1 cellular context compared by ENCODE assay signal in the genomic region with DNA sequence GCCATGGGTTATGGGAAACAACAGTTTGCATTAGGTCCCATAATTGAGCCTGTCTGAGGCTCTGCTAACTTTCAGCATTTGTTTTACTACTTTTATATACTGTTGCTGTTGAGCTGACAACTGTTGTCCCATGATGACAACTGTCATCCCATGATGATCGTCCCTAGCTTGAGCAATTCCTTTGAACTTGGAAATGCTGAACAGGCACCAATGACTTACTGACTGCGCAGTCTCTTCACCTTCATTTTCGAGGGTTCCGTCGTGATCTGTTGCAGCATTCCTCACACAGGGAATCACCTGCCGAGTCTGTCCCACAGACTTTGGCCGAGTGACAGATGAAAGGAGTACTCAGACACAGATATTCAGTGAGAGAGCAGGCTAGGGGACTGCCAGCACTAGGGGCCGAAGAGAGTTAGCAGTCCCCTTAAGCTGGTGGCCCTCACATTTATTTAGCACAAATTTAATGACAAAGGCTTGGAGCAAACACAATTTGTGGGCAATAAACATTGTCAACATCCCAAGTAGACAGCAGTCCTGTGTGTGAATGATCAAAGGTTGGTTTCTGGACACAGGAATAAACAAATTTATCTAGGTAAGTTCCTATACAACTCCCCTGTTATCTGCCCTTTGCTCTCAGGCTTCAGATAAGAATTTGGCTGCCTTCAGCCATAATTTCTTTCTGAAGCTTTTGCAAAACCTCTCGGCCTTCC.
TF ChIP-seq lines count a peak whose summit lies in the region.

No MANE protein-coding gene starts in this region.

TF ChIP-seq in HepG2, 621 proteins besides CTCF, POLR2A, EP300 and RAD21 (continued from another document and continues in another):
- TF ChIP-seq GMEB1 (CRISPR knock-in tag; IDR thresholded peaks at IDR 0.05; ENCODE audit: borderline replicate concordance) (peak; percentile 29; the same call in 1 of the 2 replicates), HBP1 (CRISPR knock-in tag; IDR thresholded peaks at IDR 0.05; ENCODE audit: low read depth) (no peak), ZFP62 (CRISPR knock-in tag; IDR thresholded peaks at IDR 0.05) (no peak), ZUFSP (CRISPR knock-in tag; IDR thresholded peaks at IDR 0.05; ENCODE audit: borderline replicate concordance) (0 out of 2 replicates have a peak, but pooled peaks have one; percentile 70), KDM2A (CRISPR knock-in tag; IDR thresholded peaks at IDR 0.05; ENCODE audit: borderline replicate concordance, low read depth) (0 out of 2 replicates have a peak, but pooled peaks have one; percentile 31), ZNF24 (IDR thresholded peaks at IDR 0.05) (no peak), ZSCAN5A (CRISPR knock-in tag; IDR thresholded peaks at IDR 0.05; ENCODE audit: borderline replicate concordance) (0 out of 2 replicates have a peak, but pooled peaks have one; percentile 52), ZNF501 (CRISPR knock-in tag; IDR thresholded peaks at IDR 0.05) (no peak), NFKB2 (CRISPR knock-in tag; IDR thresholded peaks at IDR 0.05; ENCODE audit: borderline replicate concordance) (no peak), ZMYM2 (CRISPR knock-in tag; IDR thresholded peaks at IDR 0.05) (peak; percentile 86; the same call in 1 of the 2 replicates), MATR3 (CRISPR knock-in tag; IDR thresholded peaks at IDR 0.05) (no peak), ZNF101 (CRISPR knock-in tag; IDR thresholded peaks at IDR 0.05; ENCODE audit: borderline replicate concordance, low read depth) (no peak), CREM (IDR thresholded peaks at IDR 0.05) (no peak), CREM (CRISPR knock-in tag; IDR thresholded peaks at IDR 0.05) (no peak), EHMT2 (IDR thresholded peaks at IDR 0.05; ENCODE audit: borderline replicate concordance, low read depth, low read length) (no peak), ZNF788 (CRISPR knock-in tag; IDR thresholded peaks at IDR 0.05; ENCODE audit: borderline replicate concordance) (0 out of 2 replicates have a peak, but pooled peaks have one; percentile 14), ZNF446 (CRISPR knock-in tag; IDR thresholded peaks at IDR 0.05) (0 out of 2 replicates have a peak, but pooled peaks have one; percentile 56), POLR2G (IDR thresholded peaks at IDR 0.05; ENCODE audit: low read depth, low read length) (0 out of 2 replicates have a peak, but pooled peaks have one; percentile 19), CBX5 (CRISPR knock-in tag; IDR thresholded peaks at IDR 0.05; ENCODE audit: borderline replicate concordance) (peak; percentile 42; the same call in 1 of the 2 replicates), SOX13 (IDR thresholded peaks at IDR 0.05) (no peak), SOX13 (CRISPR knock-in tag; conservative IDR thresholded peaks at IDR 0.05 in 1 of 2, IDR thresholded peaks at IDR 0.05 in 1 of 2) (peak in 1 of 2 experiments; percentile 56; a peak in 2 of 4 replicates), DMAP1 (CRISPR knock-in tag; IDR thresholded peaks at IDR 0.05) (0 out of 2 replicates have a peak, but pooled peaks have one; percentile 50), BORCS8-MEF2B (CRISPR knock-in tag; IDR thresholded peaks at IDR 0.05) (0 out of 2 replicates have a peak, but pooled peaks have one; percentile 21), IKZF5 (CRISPR knock-in tag; IDR thresholded peaks at IDR 0.05) (peak; percentile 18; the same call in 1 of the 2 replicates), GTF3A (CRISPR knock-in tag; conservative IDR thresholded peaks at IDR 0.05) (no peak), ZNF274 (CRISPR knock-in tag; IDR thresholded peaks at IDR 0.05) (0 out of 2 replicates have a peak, but pooled peaks have one; percentile 28), NR2F1 (CRISPR knock-in tag; IDR thresholded peaks at IDR 0.05) (no peak), BRD4 (CRISPR knock-in tag; IDR thresholded peaks at IDR 0.05) (0 out of 2 replicates have a peak, but pooled peaks have one; percentile 35), SOX5 (CRISPR knock-in tag; IDR thresholded peaks at IDR 0.05; ENCODE audit: borderline replicate concordance) (peak; percentile 37; the same call in 1 of the 2 replicates), ZFP90 (CRISPR knock-in tag; IDR thresholded peaks at IDR 0.05; ENCODE audit: borderline replicate concordance) (no peak), ZMYM4 (CRISPR knock-in tag; IDR thresholded peaks at IDR 0.05) (peak; percentile 61; the same call in 1 of the 2 replicates), FOXP1 (IDR thresholded peaks at IDR 0.05) (peak; percentile 12; the same call in 1 of the 2 replicates), FOXP1 (CRISPR knock-in tag; IDR thresholded peaks at IDR 0.05) (peak; percentile 93), ARID5B (CRISPR knock-in tag; IDR thresholded peaks at IDR 0.05) (peak; percentile 45; the same call in 1 of the 2 replicates)
- TF ChIP-seq, protein P1, sequence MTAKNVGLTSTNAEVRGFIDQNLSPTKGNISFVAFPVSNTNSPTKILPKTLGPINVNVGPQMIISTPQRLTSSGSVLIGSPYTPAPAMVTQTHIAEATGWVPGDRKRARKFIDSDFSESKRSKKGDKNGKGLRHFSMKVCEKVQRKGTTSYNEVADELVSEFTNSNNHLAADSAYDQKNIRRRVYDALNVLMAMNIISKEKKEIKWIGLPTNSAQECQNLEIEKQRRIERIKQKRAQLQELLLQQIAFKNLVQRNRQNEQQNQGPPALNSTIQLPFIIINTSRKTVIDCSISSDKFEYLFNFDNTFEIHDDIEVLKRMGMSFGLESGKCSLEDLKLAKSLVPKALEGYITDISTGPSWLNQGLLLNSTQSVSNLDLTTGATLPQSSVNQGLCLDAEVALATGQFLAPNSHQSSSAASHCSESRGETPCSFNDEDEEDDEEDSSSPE (CRISPR knock-in tag; IDR thresholded peaks at IDR 0.05) = no peak
- TF ChIP-seq, protein P2, sequence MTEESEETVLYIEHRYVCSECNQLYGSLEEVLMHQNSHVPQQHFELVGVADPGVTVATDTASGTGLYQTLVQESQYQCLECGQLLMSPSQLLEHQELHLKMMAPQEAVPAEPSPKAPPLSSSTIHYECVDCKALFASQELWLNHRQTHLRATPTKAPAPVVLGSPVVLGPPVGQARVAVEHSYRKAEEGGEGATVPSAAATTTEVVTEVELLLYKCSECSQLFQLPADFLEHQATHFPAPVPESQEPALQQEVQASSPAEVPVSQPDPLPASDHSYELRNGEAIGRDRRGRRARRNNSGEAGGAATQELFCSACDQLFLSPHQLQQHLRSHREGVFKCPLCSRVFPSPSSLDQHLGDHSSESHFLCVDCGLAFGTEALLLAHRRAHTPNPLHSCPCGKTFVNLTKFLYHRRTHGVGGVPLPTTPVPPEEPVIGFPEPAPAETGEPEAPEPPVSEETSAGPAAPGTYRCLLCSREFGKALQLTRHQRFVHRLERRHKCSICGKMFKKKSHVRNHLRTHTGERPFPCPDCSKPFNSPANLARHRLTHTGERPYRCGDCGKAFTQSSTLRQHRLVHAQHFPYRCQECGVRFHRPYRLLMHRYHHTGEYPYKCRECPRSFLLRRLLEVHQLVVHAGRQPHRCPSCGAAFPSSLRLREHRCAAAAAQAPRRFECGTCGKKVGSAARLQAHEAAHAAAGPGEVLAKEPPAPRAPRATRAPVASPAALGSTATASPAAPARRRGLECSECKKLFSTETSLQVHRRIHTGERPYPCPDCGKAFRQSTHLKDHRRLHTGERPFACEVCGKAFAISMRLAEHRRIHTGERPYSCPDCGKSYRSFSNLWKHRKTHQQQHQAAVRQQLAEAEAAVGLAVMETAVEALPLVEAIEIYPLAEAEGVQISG (CRISPR knock-in tag; IDR thresholded peaks at IDR 0.05) = 0 out of 2 replicates have a peak, but pooled peaks have one; percentile 21
- TF ChIP-seq, protein P3, sequence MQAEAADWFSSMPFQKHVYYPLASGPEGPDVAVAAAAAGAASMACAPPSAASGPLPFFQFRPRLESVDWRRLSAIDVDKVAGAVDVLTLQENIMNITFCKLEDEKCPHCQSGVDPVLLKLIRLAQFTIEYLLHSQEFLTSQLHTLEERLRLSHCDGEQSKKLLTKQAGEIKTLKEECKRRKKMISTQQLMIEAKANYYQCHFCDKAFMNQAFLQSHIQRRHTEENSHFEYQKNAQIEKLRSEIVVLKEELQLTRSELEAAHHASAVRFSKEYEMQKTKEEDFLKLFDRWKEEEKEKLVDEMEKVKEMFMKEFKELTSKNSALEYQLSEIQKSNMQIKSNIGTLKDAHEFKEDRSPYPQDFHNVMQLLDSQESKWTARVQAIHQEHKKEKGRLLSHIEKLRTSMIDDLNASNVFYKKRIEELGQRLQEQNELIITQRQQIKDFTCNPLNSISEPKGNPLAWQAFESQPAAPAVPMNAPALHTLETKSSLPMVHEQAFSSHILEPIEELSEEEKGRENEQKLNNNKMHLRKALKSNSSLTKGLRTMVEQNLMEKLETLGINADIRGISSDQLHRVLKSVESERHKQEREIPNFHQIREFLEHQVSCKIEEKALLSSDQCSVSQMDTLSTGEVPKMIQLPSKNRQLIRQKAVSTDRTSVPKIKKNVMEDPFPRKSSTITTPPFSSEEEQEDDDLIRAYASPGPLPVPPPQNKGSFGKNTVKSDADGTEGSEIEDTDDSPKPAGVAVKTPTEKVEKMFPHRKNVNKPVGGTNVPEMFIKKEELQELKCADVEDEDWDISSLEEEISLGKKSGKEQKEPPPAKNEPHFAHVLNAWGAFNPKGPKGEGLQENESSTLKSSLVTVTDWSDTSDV (CRISPR knock-in tag; IDR thresholded peaks at IDR 0.05) = no peak
